In the genomic region with DNA sequence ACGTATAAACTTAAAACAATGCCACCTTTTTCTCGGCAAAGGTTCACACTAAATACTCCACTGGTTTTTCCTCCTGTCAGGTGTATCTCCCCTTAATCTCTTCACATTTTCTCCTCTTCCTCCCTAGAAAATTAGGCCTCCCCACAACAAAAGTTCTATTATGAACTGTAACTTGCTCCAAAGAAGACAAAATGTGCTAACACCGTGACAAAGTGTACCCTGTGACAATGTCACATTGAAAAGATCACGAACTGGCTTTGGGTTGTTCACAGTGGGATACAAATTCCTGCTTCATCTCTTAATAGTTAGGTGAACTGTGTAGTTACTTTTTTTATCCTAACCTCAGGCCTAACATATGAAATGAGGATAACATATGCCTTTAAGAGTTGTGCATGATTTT, we compare ENCODE assay signal across 15 cellular contexts. TPM values are rescaled to one million over a fixed set of nuclear protein-coding genes. Genes with fewer than 3 reads are reported as not detected.
DNase-seq lines count a peak whose midpoint lies in the region; ATAC-seq and TF ChIP-seq lines count a peak whose summit lies in the region.
"Had no signal": no experiment of that assay in that cellular context is flagged by ENCODE, and none has a peak within 500 bp of the region (broad histone marks: within the 10 kb centered on the region; RNA-seq: fewer than 3 reads in every experiment).

No MANE protein-coding gene starts in this region.

- H3K9me2 ChIP-seq in OCI-LY7 (ENCODE audit: insufficient read depth, low read length): no peaks in the 10 kb centered on the region

- POLR2A ChIA-PET in OCI-LY7 (lab: Charles Lee): interaction anchor here (0.9 kb wide), 1 partner anchor 311 kb away, joined by 5 read pairs; no protein-coding TSS in a partner anchor

- CTCF ChIA-PET in OCI-LY7 (lab: Charles Lee; ENCODE audit: unreplicated experiment): no interaction called here

- peaks cover 100% of the 10 kb centered on the region for H3K79me2 ChIP-seq in OCI-LY7 (ENCODE audit: insufficient read depth, low read depth, low read length)

- H4K20me1 ChIP-seq in OCI-LY7 (ENCODE audit: insufficient read depth, low read length): peaks cover 66% of the 10 kb centered on the region

- peak overlapping the region; percentile 71 for H3K27ac ChIP-seq in OCI-LY7 (ENCODE audit: low read depth, low read length, poor library complexity, severe bottlenecking)
- H3K27ac ChIP-seq: brain microvascular endothelial cell had no signal

- peaks cover 68% of the 10 kb centered on the region for H3K4me1 ChIP-seq in OCI-LY7 (ENCODE audit: insufficient read depth, low read length, poor library complexity, severe bottlenecking)

- H3K27ac Mint-ChIP-seq in chondrocyte (ENCODE audit: unreplicated experiment): peak overlapping the region; percentile 1
- H3K27ac Mint-ChIP-seq in stimulated activated memory B cell treated with anti-CD40 and anti-IgM and Interleukin-4, amounts not matched to agents 10 μg/mL and 1 μg/mL and 100 μg/mL, for 72 hours: peak overlapping the region; percentile 57

- H2AFZ ChIP-seq in OCI-LY7 (ENCODE audit: low read length): no peak overlapping the region

- peak; percentile 6 for ATAC-seq in left ventricle myocardium superior
- ATAC-seq in stimulated activated memory B cell treated with anti-CD40 and anti-IgM and Interleukin-4, amounts not matched to agents 10 μg/mL and 1 μg/mL and 100 μg/mL, for 72 hours: no peak
- ATAC-seq: gastrocnemius medialis had no signal

- no peaks in the 10 kb centered on the region for H3K9me3 Mint-ChIP-seq in chondrocyte (ENCODE audit: low read depth)
- no peaks in the 10 kb centered on the region for H3K9me3 Mint-ChIP-seq in stimulated activated memory B cell treated with anti-CD40 and anti-IgM and Interleukin-4, amounts not matched to agents 10 μg/mL and 1 μg/mL and 100 μg/mL, for 72 hours

- peak overlapping the region; percentile 96 for H3K4me2 ChIP-seq in OCI-LY7 (ENCODE audit: low read length)

- H3K36me3 Mint-ChIP-seq in chondrocyte (ENCODE audit: low read depth): no peaks in the 10 kb centered on the region
- peaks cover 23% of the 10 kb centered on the region for H3K36me3 Mint-ChIP-seq in stimulated activated memory B cell treated with anti-CD40 and anti-IgM and Interleukin-4, amounts not matched to agents 10 μg/mL and 1 μg/mL and 100 μg/mL, for 72 hours

- no peaks in the 10 kb centered on the region for H3K9me3 ChIP-seq in OCI-LY7 (ENCODE audit: low read length)
- H3K9me3 ChIP-seq: gastrocnemius medialis, HAP-1 had no signal

- peaks cover 60% of the 10 kb centered on the region for H3K4me1 Mint-ChIP-seq in chondrocyte (ENCODE audit: low read depth)
- H3K4me1 Mint-ChIP-seq in stimulated activated memory B cell treated with anti-CD40 and anti-IgM and Interleukin-4, amounts not matched to agents 10 μg/mL and 1 μg/mL and 100 μg/mL, for 72 hours: peaks cover 61% of the 10 kb centered on the region

- no TSS peak for BruUV-seq in OCI-LY7 (replicated peaks; lab: Mats Ljungman, UMichigan)

- peak overlapping the region; percentile 65 for H3K4me3 ChIP-seq in OCI-LY7 (ENCODE audit: low read depth, low read length, poor library complexity, severe bottlenecking)
- H3K4me3 ChIP-seq: gastrocnemius medialis, HAP-1 had no signal

- H3K27me3 Mint-ChIP-seq in chondrocyte (ENCODE audit: low read depth): no peaks in the 10 kb centered on the region
- no peaks in the 10 kb centered on the region for H3K27me3 Mint-ChIP-seq in stimulated activated memory B cell treated with anti-CD40 and anti-IgM and Interleukin-4, amounts not matched to agents 10 μg/mL and 1 μg/mL and 100 μg/mL, for 72 hours

- intact Hi-C loops in left ventricle myocardium superior (cut with micrococcal nuclease) (no loop called here), cardiac septum (cut with DNase I) (no loop called here), OCI-LY7 (cut with micrococcal nuclease; ENCODE audit: unreplicated experiment) (no loop called here)

- no peak overlapping the region for H3K4me3 Mint-ChIP-seq in chondrocyte (ENCODE audit: unreplicated experiment)
- peak overlapping the region; percentile 16 for H3K4me3 Mint-ChIP-seq in stimulated activated memory B cell treated with anti-CD40 and anti-IgM and Interleukin-4, amounts not matched to agents 10 μg/mL and 1 μg/mL and 100 μg/mL, for 72 hours

- no peak; the same call in 1 of the 2 replicates for TF ChIP-seq CTCF in OCI-LY7 (conservative IDR thresholded peaks at IDR 0.05; ENCODE audit: low read length)
- no peak for TF ChIP-seq CTCF in chondrocyte (IDR thresholded peaks at IDR 0.05)

- H3K36me3 ChIP-seq in OCI-LY7 (ENCODE audit: insufficient read depth, low read length): peaks cover 72% of the 10 kb centered on the region
- H3K36me3 ChIP-seq: gastrocnemius medialis had no signal

- DNase-seq in left ventricle myocardium superior (no peak), cardiac septum (ENCODE audit: low spot score) (no peak), OCI-LY7 (ENCODE audit: low spot score) (no peak), chondrocyte (ENCODE audit: low spot score) (no peak), HT-29 (ENCODE audit: low spot score) (no peak), NCI-H187 (lab: John Stamatoyannopoulos, UW) (no peak), C1 segment of cervical spinal cord (lab: John Stamatoyannopoulos, UW) (no peak)
- DNase-seq: activated effector memory CD4-positive, alpha-beta T cell treated with Interleukin-2 at 50 U/mL for 16 hours; brain microvascular endothelial cell; effector memory CD4-positive, alpha-beta T cell; gastrocnemius medialis; NCI-H526 treated with DMSO at 0.1 percent for 48 hours; RPMI8226 had no signal

RNA-seq across cellular contexts. Expression of a gene that starts 6.0 kb away (rescaled TPM):
- 202 TPM for total RNA-seq in left ventricle myocardium superior
- total RNA-seq in cardiac septum: 213 TPM
- total RNA-seq in OCI-LY7 (2014; rRNA removed; shearing (Covaris generic)): 152 and 238 TPM in 2 replicates
- total RNA-seq in OCI-LY7 (2022): 287 and 301 TPM in 2 replicates
- total RNA-seq in chondrocyte: 189 to 223 TPM (median 203 TPM) in 3 replicates
- total RNA-seq in HT-29 (2014; rRNA removed; shearing (Covaris generic)): 41.9 and 42.8 TPM in 2 replicates

RNA-seq across cellular contexts. Expression of a gene that starts 31.3 kb away (rescaled TPM):
- total RNA-seq in left ventricle myocardium superior (14.5 TPM), cardiac septum (21.3 TPM), OCI-LY7 (2022) (5.8 and 7.8 TPM in 2 replicates), chondrocyte (17.6 to 27.4 TPM (median 25.5 TPM) in 3 replicates)
- 5.0 and 5.9 TPM in 2 replicates for total RNA-seq in OCI-LY7 (2014; rRNA removed; shearing (Covaris generic))
- total RNA-seq in HT-29 (2014; rRNA removed; shearing (Covaris generic)): 3.6 and 4.7 TPM in 2 replicates
